ENCODE assay signal across 2 cellular contexts in the genomic region with DNA sequence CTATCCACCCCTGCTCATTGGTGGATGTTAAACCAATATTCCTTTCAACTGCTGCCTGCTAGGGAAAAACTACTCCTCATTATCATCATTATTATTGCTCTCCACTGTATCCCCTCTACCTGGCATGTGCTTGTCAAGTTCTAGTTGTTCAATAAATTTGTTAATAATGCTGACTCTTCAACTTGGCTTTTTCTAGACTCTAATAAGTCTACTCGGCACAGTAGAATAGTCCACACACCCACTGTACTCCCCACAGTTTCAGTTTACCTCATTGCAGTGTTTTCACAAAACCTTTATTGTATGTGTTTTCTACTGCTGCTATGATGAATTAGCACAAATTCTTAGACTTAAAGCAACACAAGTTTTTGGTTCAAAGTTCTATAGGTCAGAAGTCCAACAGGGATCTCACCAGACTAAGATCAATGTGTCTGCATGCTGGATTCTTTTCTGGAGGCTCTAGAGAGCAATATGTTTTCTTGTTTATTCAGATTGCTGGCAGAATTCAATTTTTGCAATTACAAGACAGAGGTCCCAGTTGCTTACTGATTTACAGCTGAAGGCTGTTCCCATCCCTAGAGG.
TF ChIP-seq lines count a peak whose summit lies in the region.

No MANE protein-coding gene starts in this region.

TF ChIP-seq in A549, 52 proteins besides CTCF, POLR2A, EP300 and RAD21:
- no peak for TF ChIP-seq CEBPB (IDR thresholded peaks at IDR 0.05)
- TF ChIP-seq MAFK (IDR thresholded peaks at IDR 0.05; ENCODE audit: partially characterized antibody) = peak; percentile 43
- no peak for TF ChIP-seq HOXB13 (CRISPR knock-in tag; IDR thresholded peaks at IDR 0.05; ENCODE audit: low read depth)
- TF ChIP-seq KDM5A (IDR thresholded peaks at IDR 0.05) = no peak
- TF ChIP-seq CHD4 (IDR thresholded peaks at IDR 0.05; ENCODE audit: borderline replicate concordance) = no peak
- no peak for TF ChIP-seq FOXS1 (CRISPR knock-in tag; IDR thresholded peaks at IDR 0.05)
- TF ChIP-seq NPAS2 (CRISPR knock-in tag; IDR thresholded peaks at IDR 0.05; ENCODE audit: borderline replicate concordance) = no peak
TF ChIP-seq in A549: peak in this region for 1.

TF ChIP-seq in IMR-90, 13 proteins besides CTCF, POLR2A, EP300 and RAD21:
- TF ChIP-seq MAFK (IDR thresholded peaks at IDR 0.05; ENCODE audit: low read depth, low read length) (peak; percentile 31; the same call in 1 of the 2 replicates), ELK1 (IDR thresholded peaks at IDR 0.05; ENCODE audit: borderline replicate concordance, low read depth, low read length) (no peak), NFE2L2 (IDR thresholded peaks at IDR 0.05; ENCODE audit: low read depth, low read length) (no peak)
- TF ChIP-seq, protein P1, sequence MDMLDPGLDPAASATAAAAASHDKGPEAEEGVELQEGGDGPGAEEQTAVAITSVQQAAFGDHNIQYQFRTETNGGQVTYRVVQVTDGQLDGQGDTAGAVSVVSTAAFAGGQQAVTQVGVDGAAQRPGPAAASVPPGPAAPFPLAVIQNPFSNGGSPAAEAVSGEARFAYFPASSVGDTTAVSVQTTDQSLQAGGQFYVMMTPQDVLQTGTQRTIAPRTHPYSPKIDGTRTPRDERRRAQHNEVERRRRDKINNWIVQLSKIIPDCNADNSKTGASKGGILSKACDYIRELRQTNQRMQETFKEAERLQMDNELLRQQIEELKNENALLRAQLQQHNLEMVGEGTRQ (IDR thresholded peaks at IDR 0.05; ENCODE audit: low read depth, low read length) = no peak
